ENCODE assay signal across 28 cellular contexts in the genomic region with DNA sequence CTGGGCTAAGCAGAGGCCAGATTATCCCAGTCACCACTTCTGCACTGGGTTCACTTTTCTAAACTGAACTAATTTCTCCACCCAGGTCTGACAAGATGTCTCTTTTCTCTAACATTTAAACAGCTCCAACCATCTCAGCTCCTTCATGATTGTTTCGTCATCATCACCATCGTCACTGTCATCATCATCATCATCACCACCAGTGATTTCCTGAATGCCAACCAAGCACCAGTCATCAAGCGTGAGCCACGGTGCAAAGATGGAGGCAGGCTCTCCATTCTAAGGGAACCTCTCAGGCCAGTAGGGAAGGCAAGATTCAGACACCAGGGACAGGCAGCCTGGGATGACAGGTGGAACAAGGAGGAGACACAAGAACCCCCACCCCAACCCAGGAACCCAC. TPM values are rescaled to one million over a fixed set of nuclear protein-coding genes. Genes with fewer than 3 reads are reported as not detected.
DNase-seq lines count a peak whose midpoint lies in the region; ATAC-seq and TF ChIP-seq lines count a peak whose summit lies in the region.
"Had no signal": no experiment of that assay in that cellular context is flagged by ENCODE, and none has a peak within 500 bp of the region (broad histone marks: within the 10 kb centered on the region; RNA-seq: fewer than 3 reads in every experiment).

No MANE protein-coding gene starts in this region.

- peaks cover 16% of the 10 kb centered on the region for H3K36me3 Mint-ChIP-seq in CD4-positive, CD25-positive, alpha-beta regulatory T cell
- H3K36me3 Mint-ChIP-seq in central memory CD8-positive, alpha-beta T cell (ENCODE audit: insufficient read depth) = peaks cover 4% of the 10 kb centered on the region
- H3K36me3 Mint-ChIP-seq: neural progenitor cell had no signal

- peaks cover 6 to 61% (median 38%) of the 10 kb centered on the region in 4 donors for H3K4me1 Mint-ChIP-seq in CD4-positive, CD25-positive, alpha-beta regulatory T cell
- peaks cover 34% of the 10 kb centered on the region for H3K4me1 Mint-ChIP-seq in central memory CD8-positive, alpha-beta T cell

- H3K27me3 ChIP-seq in CD4-positive, CD25-positive, alpha-beta regulatory T cell (ENCODE audit: control insufficient read depth, insufficient read depth, low read length) = no peaks in the 10 kb centered on the region
- H3K27me3 ChIP-seq in DND-41 (ENCODE audit: insufficient read depth, low read length, poor library complexity) (no peaks in the 10 kb centered on the region), tibial artery (no peaks in the 10 kb centered on the region)
- H3K27me3 ChIP-seq: neural progenitor cell had no signal

- H2AFZ ChIP-seq in DND-41 (ENCODE audit: low read depth, low read length) = no peak overlapping the region
- H2AFZ ChIP-seq: neural progenitor cell had no signal

- no peak for TF ChIP-seq CTCF in DND-41 (IDR thresholded peaks at IDR 0.05; ENCODE audit: borderline replicate concordance, extremely low read depth, low read length, poor library complexity, severe bottlenecking)
- TF ChIP-seq CTCF in tibial artery (IDR thresholded peaks at IDR 0.05) = no peak

- intact Hi-C loops in tibial artery (cut with DNase I; ENCODE audit: low total_unique reads) = no loop called here

- no peak overlapping the region for H3K9ac ChIP-seq in DND-41 (ENCODE audit: low read depth, low read length)
- H3K9ac ChIP-seq: neural progenitor cell, parathyroid adenoma had no signal

- peaks cover 0 to 2% (median 0%) of the 10 kb centered on the region in 7 donors for H3K9me3 Mint-ChIP-seq in CD4-positive, CD25-positive, alpha-beta regulatory T cell
- H3K9me3 Mint-ChIP-seq in central memory CD8-positive, alpha-beta T cell = no peaks in the 10 kb centered on the region

- DNase-seq in CD4-positive, CD25-positive, alpha-beta regulatory T cell = no peak
- DNase-seq in DND-41 = no peak
- DNase-seq in central memory CD8-positive, alpha-beta T cell (ENCODE audit: low spot score in 2 of 2) = no peak
- DNase-seq in ACHN = no peak
- DNase-seq in tibial artery = no peak
- DNase-seq in NCI-H2196 (lab: John Stamatoyannopoulos, UW; ENCODE audit: unreplicated experiment) = no peak
- DNase-seq: activated CD8-positive, alpha-beta memory T cell treated with anti-CD3 and anti-CD28 coated beads for 24 hours; activated effector memory CD4-positive, alpha-beta T cell treated with anti-CD3 and anti-CD28 coated beads, Interleukin-2, amount 50 U/mL, for 16 hours; caudate nucleus; cortex of kidney; left ventricle myocardium inferior; mesenchymal stem cell; NCI-H1048; NCI-H1694; NCI-H446; NCI-H748 treated with DMSO at 0.1 percent for 48 hours; retina; SIG-M5; stimulated activated naive CD8-positive, alpha-beta T cell treated with anti-CD3 and anti-CD28 coated beads, Interleukin-15, Interleukin-2, amounts not matched to agents 100 U/mL and 50 U/mL, for 24 hours; T-helper 9 cell had no signal

- peak overlapping the region; percentile 19 for H3K4me3 ChIP-seq in CD4-positive, CD25-positive, alpha-beta regulatory T cell (ENCODE audit: low read depth, low read length)
- no peak overlapping the region for H3K4me3 ChIP-seq in DND-41 (ENCODE audit: low read depth in 1 of 2, low read length in 2 of 2)
- no peak overlapping the region for H3K4me3 ChIP-seq in tibial artery
- H3K4me3 ChIP-seq: left ventricle myocardium inferior, neural progenitor cell, smooth muscle cell had no signal

- H4K20me1 ChIP-seq in DND-41 (ENCODE audit: insufficient read depth, low read length) = no peaks in the 10 kb centered on the region

- H3K27ac ChIP-seq in CD4-positive, CD25-positive, alpha-beta regulatory T cell (ENCODE audit: insufficient read depth, low read length, poor library complexity, severe bottlenecking) = no peak overlapping the region
- peak overlapping the region; percentile 85; the same call in 1 of the 2 replicates for H3K27ac ChIP-seq in DND-41 (ENCODE audit: low read length)
- no peak overlapping the region for H3K27ac ChIP-seq in tibial artery
- H3K27ac ChIP-seq: left ventricle myocardium inferior, neural progenitor cell, parathyroid adenoma had no signal

- no peaks in the 10 kb centered on the region for H3K36me3 ChIP-seq in CD4-positive, CD25-positive, alpha-beta regulatory T cell (ENCODE audit: control insufficient read depth, insufficient read depth, low read length)
- no peaks in the 10 kb centered on the region for H3K36me3 ChIP-seq in DND-41 (ENCODE audit: insufficient read depth, low read length)
- H3K36me3 ChIP-seq in tibial artery = no peaks in the 10 kb centered on the region
- H3K36me3 ChIP-seq: left ventricle myocardium inferior, neural progenitor cell had no signal

- no peaks in the 10 kb centered on the region for H3K27me3 Mint-ChIP-seq in CD4-positive, CD25-positive, alpha-beta regulatory T cell
- H3K27me3 Mint-ChIP-seq in central memory CD8-positive, alpha-beta T cell = no peaks in the 10 kb centered on the region

- H3K79me2 ChIP-seq in DND-41 (ENCODE audit: insufficient read depth, low read length) = no peaks in the 10 kb centered on the region
- H3K79me2 ChIP-seq: parathyroid adenoma had no signal

- no peak for ATAC-seq in CD4-positive, CD25-positive, alpha-beta regulatory T cell (ENCODE audit: low read depth in 2 of 2)
- ATAC-seq in DND-41 (ENCODE audit: insufficient read depth, low read depth) = no peak
- ATAC-seq in central memory CD8-positive, alpha-beta T cell (replicated peaks; ENCODE audit: extremely low read depth, poor library complexity, severe bottlenecking) = no peak
- ATAC-seq: HCT116; stimulated activated naive CD8-positive, alpha-beta T cell treated with anti-CD3 and anti-CD28 coated beads, Interleukin-15, Interleukin-2, amounts not matched to agents 100 U/mL and 50 U/mL, for 24 hours had no signal

- H3K27ac Mint-ChIP-seq in CD4-positive, CD25-positive, alpha-beta regulatory T cell = peak overlapping the region; percentile 3 to 100 (median 99)
- H3K27ac Mint-ChIP-seq in central memory CD8-positive, alpha-beta T cell (ENCODE audit: low read depth) = peak overlapping the region; percentile 88
- H3K27ac Mint-ChIP-seq: neural progenitor cell had no signal

- H3K9me3 ChIP-seq in CD4-positive, CD25-positive, alpha-beta regulatory T cell (ENCODE audit: control insufficient read depth in 2 of 2, low read length in 2 of 2) = no peaks in the 10 kb centered on the region
- no peaks in the 10 kb centered on the region for H3K9me3 ChIP-seq in DND-41 (ENCODE audit: insufficient read depth, low read length, severe bottlenecking)
- no peaks in the 10 kb centered on the region for H3K9me3 ChIP-seq in tibial artery
- H3K9me3 ChIP-seq: left ventricle myocardium inferior had no signal

- in situ Hi-C loops in ACHN (cut with HindIII; ENCODE audit: low pct_ligation_motif_present, low pct_unique_long_range_greater_than_20kb, low sequenced_read_pairs) = no loop called here

- peaks cover 23% of the 10 kb centered on the region for H3K4me1 ChIP-seq in CD4-positive, CD25-positive, alpha-beta regulatory T cell (ENCODE audit: control insufficient read depth, insufficient read depth, low read length, poor library complexity, severe bottlenecking)
- H3K4me1 ChIP-seq in DND-41 (ENCODE audit: insufficient read depth, low read length) (peaks cover 29% of the 10 kb centered on the region), tibial artery (peaks cover 0 to 10% (median 7%) of the 10 kb centered on the region in 4 donors)

- H3K4me2 ChIP-seq in DND-41 (ENCODE audit: insufficient read depth, low read length) = no peak overlapping the region
- H3K4me2 ChIP-seq: neural progenitor cell, smooth muscle cell had no signal

- peak overlapping the region in 2 of 4 donors; percentile 31 to 90 for H3K4me3 Mint-ChIP-seq in CD4-positive, CD25-positive, alpha-beta regulatory T cell
- H3K4me3 Mint-ChIP-seq in central memory CD8-positive, alpha-beta T cell = no peak overlapping the region
- H3K4me3 Mint-ChIP-seq: neural progenitor cell had no signal

RNA-seq across cellular contexts. Expression of gene TMBIM1, which starts 25.5 kb away (rescaled TPM):
- total RNA-seq in CD4-positive, CD25-positive, alpha-beta regulatory T cell = 96.4 TPM
- polyA plus RNA-seq in CD4-positive, CD25-positive, alpha-beta regulatory T cell = 100 to 1,000 TPM; 161 to 180 (median 162) TPM

RNA-seq across cellular contexts. Expression of gene CATIP, which starts 38.8 kb away (rescaled TPM):
- not detected for total RNA-seq in CD4-positive, CD25-positive, alpha-beta regulatory T cell
- polyA plus RNA-seq in CD4-positive, CD25-positive, alpha-beta regulatory T cell = not detected
- total RNA-seq: left ventricle myocardium inferior, smooth muscle cell, urinary bladder had no signal
- polyA plus RNA-seq: esophagus, keratinocyte, urinary bladder had no signal

RNA-seq across cellular contexts. Expression of gene PNKD, which starts 47.5 kb away (rescaled TPM):
- 21.9 TPM for total RNA-seq in CD4-positive, CD25-positive, alpha-beta regulatory T cell
- 100 to 1,000 TPM in 1 of 4 donors, 10 to 100 TPM in 3; 96.2 to 107 (median 98.8) TPM for polyA plus RNA-seq in CD4-positive, CD25-positive, alpha-beta regulatory T cell

RNA-seq across cellular contexts. Expression of gene AAMP, which starts 47.9 kb away (rescaled TPM):
- 55.8 TPM for total RNA-seq in CD4-positive, CD25-positive, alpha-beta regulatory T cell
- 10 to 100 TPM; 84.8 to 92.2 (median 87.8) TPM for polyA plus RNA-seq in CD4-positive, CD25-positive, alpha-beta regulatory T cell

RNA-seq across cellular contexts. Expression of gene GPBAR1, which starts 57.0 kb away (rescaled TPM):
- 1.2 TPM for total RNA-seq in CD4-positive, CD25-positive, alpha-beta regulatory T cell
- not detected for polyA plus RNA-seq in CD4-positive, CD25-positive, alpha-beta regulatory T cell
- total RNA-seq: fibroblast of villous mesenchyme had no signal
